Comparison of ENCODE assay signal across 1 cellular context in the genomic region with DNA sequence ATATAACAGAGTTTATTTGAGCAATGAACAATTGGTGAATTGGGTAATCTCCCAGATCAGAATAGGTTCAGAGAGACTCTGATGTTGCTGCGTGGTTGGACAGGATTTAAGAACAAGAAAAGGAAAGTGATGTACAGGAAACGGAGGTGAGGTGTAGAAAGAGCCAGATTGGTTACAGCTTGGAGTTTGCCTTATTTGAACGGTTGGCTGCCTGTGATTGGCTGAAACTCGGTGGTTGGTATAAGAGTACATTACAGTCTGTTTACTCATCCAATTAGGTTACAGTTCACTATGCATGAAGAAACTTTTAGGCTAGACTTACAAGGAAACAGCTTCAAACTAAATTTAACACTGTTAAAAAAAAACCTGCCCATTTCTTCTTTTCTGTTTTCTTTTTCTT.
TF ChIP-seq lines count a peak whose summit lies in the region.

No MANE protein-coding gene starts in this region.

TF ChIP-seq in A549, 52 proteins besides CTCF, POLR2A, EP300 and RAD21 (continued from another document):
- no peak for TF ChIP-seq PBX3 (IDR thresholded peaks at IDR 0.05)
